Comparison of ENCODE assay signal across 15 cellular contexts in genomic region chr5:2131826-2132496, GRCh38.
DNase-seq lines count a peak whose midpoint lies in the region; ATAC-seq and TF ChIP-seq lines count a peak whose summit lies in the region.
"Had no signal": no experiment of that assay in that cellular context is flagged by ENCODE, and none has a peak within 500 bp of the region (broad histone marks: within the 10 kb centered on the region; RNA-seq: fewer than 3 reads in every experiment).

No MANE protein-coding gene starts in this region.

- H3K4me3 Mint-ChIP-seq in neural progenitor cell: no peak overlapping the region
- H3K4me3 Mint-ChIP-seq: CD4-positive, alpha-beta T cell had no signal

- H3K9ac ChIP-seq in neural progenitor cell: no peak overlapping the region
- H3K9ac ChIP-seq: GM23248 had no signal

- H3F3A ChIP-seq in neural progenitor cell (ENCODE audit: low read depth): no peaks in the 10 kb centered on the region

- no peaks in the 10 kb centered on the region for H3K9me3 ChIP-seq in right cardiac atrium (ENCODE audit: control insufficient read depth, low read length)
- no peaks in the 10 kb centered on the region for H3K9me3 ChIP-seq in neural progenitor cell (ENCODE audit: low read depth)
- no peaks in the 10 kb centered on the region for H3K9me3 ChIP-seq in spleen
- H3K9me3 ChIP-seq: BE2C, Caco-2 had no signal

- no peak for TF ChIP-seq POLR2A in spleen (IDR thresholded peaks at IDR 0.05)

- peaks cover 12% of the 10 kb centered on the region for H3K27me3 Mint-ChIP-seq in neural progenitor cell (ENCODE audit: insufficient read depth, low read depth)

- ATAC-seq in right cardiac atrium (no peak), HG03342 (IDR thresholded peaks at IDR 0.05; ENCODE audit: unreplicated experiment) (no peak)

- DNase-seq in cardiac septum (ENCODE audit: low spot score): peak; percentile 60
- DNase-seq in right cardiac atrium: no peak
- DNase-seq in ecto neural progenitor cell (ENCODE audit: low spot score): peak; percentile 37
- no peak for DNase-seq in neural progenitor cell (ENCODE audit: low spot score)
- DNase-seq in spleen: peak; percentile 46
- no peak for DNase-seq in Ammon's horn (ENCODE audit: low spot score)
- DNase-seq: BE2C; C1 segment of cervical spinal cord; Caco-2; CD4-positive, alpha-beta T cell; GM23248; HCEC 1CT; IMR-90 had no signal

- H2AFZ ChIP-seq in neural progenitor cell (replicated peaks): no peak overlapping the region
- H2AFZ ChIP-seq: GM23248 had no signal

- H3K4me3 ChIP-seq in right cardiac atrium (ENCODE audit: low read length): no peak overlapping the region
- no peak overlapping the region for H3K4me3 ChIP-seq in neural progenitor cell
- H3K4me3 ChIP-seq in spleen: no peak overlapping the region
- H3K4me3 ChIP-seq: GM23248 had no signal

- H3K27me3 ChIP-seq in right cardiac atrium (ENCODE audit: control insufficient read depth, insufficient read depth): no peaks in the 10 kb centered on the region
- H3K27me3 ChIP-seq in neural progenitor cell: no peaks in the 10 kb centered on the region
- no peaks in the 10 kb centered on the region for H3K27me3 ChIP-seq in spleen (replicated peaks in 1 of 7)
- H3K27me3 ChIP-seq: BE2C had no signal

- H3K36me3 ChIP-seq in neural progenitor cell (no peaks in the 10 kb centered on the region), spleen (no peaks in the 10 kb centered on the region)
- H3K36me3 ChIP-seq: BE2C had no signal

- H3K4me1 ChIP-seq in right cardiac atrium (ENCODE audit: control insufficient read depth, insufficient read depth, low read length): no peaks in the 10 kb centered on the region
- no peaks in the 10 kb centered on the region for H3K4me1 ChIP-seq in neural progenitor cell
- H3K4me1 ChIP-seq in spleen: peaks cover 0 to 12% (median 0%) of the 10 kb centered on the region in 6 donors
- H3K4me1 ChIP-seq: BE2C, Caco-2 had no signal

- peaks cover 45% of the 10 kb centered on the region for H3K4me1 Mint-ChIP-seq in neural progenitor cell

- H3K79me2 ChIP-seq in neural progenitor cell (ENCODE audit: low read depth): no peaks in the 10 kb centered on the region

- intact Hi-C loops in cardiac septum (cut with DNase I) (no loop called here), right cardiac atrium (cut with DNase I) (no loop called here), spleen (cut with DNase I; ENCODE audit: low total_unique reads) (no loop called here)

- H3K36me3 Mint-ChIP-seq in neural progenitor cell: no peaks in the 10 kb centered on the region

- H3K9me3 Mint-ChIP-seq in neural progenitor cell: peaks cover 5% of the 10 kb centered on the region
- H3K9me3 Mint-ChIP-seq: CD4-positive, alpha-beta T cell had no signal

- no peaks in the 10 kb centered on the region for H4K20me1 ChIP-seq in neural progenitor cell (ENCODE audit: low read depth)

- H3K27ac ChIP-seq in right cardiac atrium (ENCODE audit: low read length) (no peak overlapping the region), neural progenitor cell (no peak overlapping the region), spleen (no peak overlapping the region)
- H3K27ac ChIP-seq: GM23248, HL-60 had no signal

- 91% methylated on average over 33 of the region's 33 CpGs for WGBS in right cardiac atrium
- WGBS in spleen, 5 donors: 88 to 95% (median 92%) methylated on average over 27 to 33 of the region's 33 CpGs

- H3K27ac Mint-ChIP-seq in neural progenitor cell: peak overlapping the region; percentile 42
- H3K27ac Mint-ChIP-seq: CD4-positive, alpha-beta T cell had no signal

- no peak overlapping the region for H3K4me2 ChIP-seq in neural progenitor cell

- TF ChIP-seq CTCF in neural progenitor cell (IDR thresholded peaks at IDR 0.05) (no peak), spleen (IDR thresholded peaks at IDR 0.05 in 8 of 11, conservative IDR thresholded peaks at IDR 0.05 in 3 of 11) (no peak)

Comparison
In these comparisons a context has a peak if more than half of its experiments do, and no peak if none do; other contexts are left out.
1. DNase-seq: peak in cardiac septum (single experiment), ecto neural progenitor cell (single experiment) and spleen (single experiment); none in right cardiac atrium (0 of 3), neural progenitor cell (single experiment) and Ammon's horn (single experiment).